1 cellular context compared by ENCODE assay signal in genomic region chr11:9625728-9626127, GRCh38.
TF ChIP-seq lines count a peak whose summit lies in the region.

No MANE protein-coding gene starts in this region.

TF ChIP-seq in HepG2, 621 proteins besides CTCF, POLR2A, EP300 and RAD21:
- TF ChIP-seq CC2D1A (CRISPR knock-in tag; IDR thresholded peaks at IDR 0.05): no peak
- no peak for TF ChIP-seq ZNF891 (CRISPR knock-in tag; IDR thresholded peaks at IDR 0.05)
- no peak for TF ChIP-seq ARHGAP35 (CRISPR knock-in tag; IDR thresholded peaks at IDR 0.05; ENCODE audit: borderline replicate concordance)
- TF ChIP-seq ZFP90 (CRISPR knock-in tag; IDR thresholded peaks at IDR 0.05; ENCODE audit: borderline replicate concordance): no peak
- TF ChIP-seq, protein P1, sequence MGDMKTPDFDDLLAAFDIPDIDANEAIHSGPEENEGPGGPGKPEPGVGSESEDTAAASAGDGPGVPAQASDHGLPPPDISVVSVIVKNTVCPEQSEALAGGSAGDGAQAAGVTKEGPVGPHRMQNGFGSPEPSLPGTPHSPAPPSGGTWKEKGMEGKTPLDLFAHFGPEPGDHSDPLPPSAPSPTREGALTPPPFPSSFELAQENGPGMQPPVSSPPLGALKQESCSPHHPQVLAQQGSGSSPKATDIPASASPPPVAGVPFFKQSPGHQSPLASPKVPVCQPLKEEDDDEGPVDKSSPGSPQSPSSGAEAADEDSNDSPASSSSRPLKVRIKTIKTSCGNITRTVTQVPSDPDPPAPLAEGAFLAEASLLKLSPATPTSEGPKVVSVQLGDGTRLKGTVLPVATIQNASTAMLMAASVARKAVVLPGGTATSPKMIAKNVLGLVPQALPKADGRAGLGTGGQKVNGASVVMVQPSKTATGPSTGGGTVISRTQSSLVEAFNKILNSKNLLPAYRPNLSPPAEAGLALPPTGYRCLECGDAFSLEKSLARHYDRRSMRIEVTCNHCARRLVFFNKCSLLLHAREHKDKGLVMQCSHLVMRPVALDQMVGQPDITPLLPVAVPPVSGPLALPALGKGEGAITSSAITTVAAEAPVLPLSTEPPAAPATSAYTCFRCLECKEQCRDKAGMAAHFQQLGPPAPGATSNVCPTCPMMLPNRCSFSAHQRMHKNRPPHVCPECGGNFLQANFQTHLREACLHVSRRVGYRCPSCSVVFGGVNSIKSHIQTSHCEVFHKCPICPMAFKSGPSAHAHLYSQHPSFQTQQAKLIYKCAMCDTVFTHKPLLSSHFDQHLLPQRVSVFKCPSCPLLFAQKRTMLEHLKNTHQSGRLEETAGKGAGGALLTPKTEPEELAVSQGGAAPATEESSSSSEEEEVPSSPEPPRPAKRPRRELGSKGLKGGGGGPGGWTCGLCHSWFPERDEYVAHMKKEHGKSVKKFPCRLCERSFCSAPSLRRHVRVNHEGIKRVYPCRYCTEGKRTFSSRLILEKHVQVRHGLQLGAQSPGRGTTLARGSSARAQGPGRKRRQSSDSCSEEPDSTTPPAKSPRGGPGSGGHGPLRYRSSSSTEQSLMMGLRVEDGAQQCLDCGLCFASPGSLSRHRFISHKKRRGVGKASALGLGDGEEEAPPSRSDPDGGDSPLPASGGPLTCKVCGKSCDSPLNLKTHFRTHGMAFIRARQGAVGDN (CRISPR knock-in tag; IDR thresholded peaks at IDR 0.05): no peak
- TF ChIP-seq, protein P2, sequence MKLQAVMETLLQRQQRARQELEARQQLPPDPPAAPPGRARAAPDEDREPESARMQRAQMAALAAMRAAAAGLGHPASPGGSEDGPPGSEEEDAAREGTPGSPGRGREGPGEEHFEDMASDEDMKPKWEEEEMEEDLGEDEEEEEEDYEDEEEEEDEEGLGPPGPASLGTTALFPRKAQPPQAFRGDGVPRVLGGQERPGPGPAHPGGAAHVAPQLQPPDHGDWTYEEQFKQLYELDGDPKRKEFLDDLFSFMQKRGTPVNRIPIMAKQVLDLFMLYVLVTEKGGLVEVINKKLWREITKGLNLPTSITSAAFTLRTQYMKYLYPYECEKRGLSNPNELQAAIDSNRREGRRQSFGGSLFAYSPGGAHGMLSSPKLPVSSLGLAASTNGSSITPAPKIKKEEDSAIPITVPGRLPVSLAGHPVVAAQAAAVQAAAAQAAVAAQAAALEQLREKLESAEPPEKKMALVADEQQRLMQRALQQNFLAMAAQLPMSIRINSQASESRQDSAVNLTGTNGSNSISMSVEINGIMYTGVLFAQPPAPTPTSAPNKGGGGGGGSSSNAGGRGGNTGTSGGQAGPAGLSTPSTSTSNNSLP (IDR thresholded peaks at IDR 0.05; ENCODE audit: low read depth, low read length): no peak
- TF ChIP-seq DPF2 (CRISPR knock-in tag; IDR thresholded peaks at IDR 0.05; ENCODE audit: borderline replicate concordance, low read depth): no peak
- no peak for TF ChIP-seq SNAPC2 (CRISPR knock-in tag; IDR thresholded peaks at IDR 0.05)
- TF ChIP-seq AGO1 (IDR thresholded peaks at IDR 0.05; ENCODE audit: low read depth, low read length, poor library complexity, severe bottlenecking): no peak
- TF ChIP-seq, protein P3, sequence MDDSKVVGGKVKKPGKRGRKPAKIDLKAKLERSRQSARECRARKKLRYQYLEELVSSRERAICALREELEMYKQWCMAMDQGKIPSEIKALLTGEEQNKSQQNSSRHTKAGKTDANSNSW (CRISPR knock-in tag; IDR thresholded peaks at IDR 0.05; ENCODE audit: borderline replicate concordance): no peak
- TF ChIP-seq HOXA7 (CRISPR knock-in tag; IDR thresholded peaks at IDR 0.05): no peak
- no peak for TF ChIP-seq ZNF674 (CRISPR knock-in tag; IDR thresholded peaks at IDR 0.05; ENCODE audit: low read depth)
TF ChIP-seq in HepG2: peak in this region for 0.
